In the genomic region with DNA sequence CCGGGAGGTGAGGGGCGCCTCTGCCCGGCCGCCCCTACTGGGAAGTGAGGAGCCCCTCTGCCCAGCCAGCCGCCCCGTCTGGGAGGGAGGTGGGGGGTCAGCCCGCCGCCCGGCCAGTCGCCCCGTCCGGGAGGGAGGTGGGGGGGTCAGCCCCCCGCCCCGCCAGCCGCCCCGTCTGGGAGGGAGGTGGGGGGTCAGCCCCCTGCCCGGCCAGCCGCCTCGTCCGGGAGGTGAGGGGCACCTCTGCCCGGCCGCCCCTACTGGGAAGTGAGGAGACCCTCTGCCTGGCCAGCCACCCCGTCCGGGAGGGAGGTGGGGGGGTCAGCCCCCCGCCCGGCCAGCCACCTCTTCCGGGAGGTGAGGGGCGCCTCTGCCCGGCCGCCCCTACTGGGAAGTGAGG, we compare ENCODE assay signal across 2 cellular contexts.
DNase-seq lines count a peak whose midpoint lies in the region; ATAC-seq and TF ChIP-seq lines count a peak whose summit lies in the region.
"Not testable (repeated sequence)": the region's sequence is repeated elsewhere in the genome, so short reads cannot be mapped to it uniquely, and the experiment has no call there.

No MANE protein-coding gene starts in this region.

- H3K4me3 Mint-ChIP-seq in glutamatergic neuron (ENCODE audit: unreplicated experiment) = not testable (repeated sequence)

- H3K27ac Mint-ChIP-seq in glutamatergic neuron (ENCODE audit: unreplicated experiment) = not testable (repeated sequence)

- H3K4me1 Mint-ChIP-seq in glutamatergic neuron (ENCODE audit: low read depth, unreplicated experiment) = not testable (repeated sequence)

- not testable (repeated sequence) for TF ChIP-seq CTCF in glutamatergic neuron (IDR thresholded peaks at IDR 0.05; ENCODE audit: partially characterized antibody, unreplicated experiment)

- not testable (repeated sequence) for H3K27ac ChIP-seq in right cardiac atrium (ENCODE audit: low read length)

- DNase-seq in glutamatergic neuron (peak; percentile 15), right cardiac atrium (peak in 2 of 3 donors; percentile 22 to 52)

- not testable (repeated sequence) for ATAC-seq in right cardiac atrium

- not testable (repeated sequence) for H3K4me1 ChIP-seq in right cardiac atrium (ENCODE audit: control insufficient read depth, insufficient read depth, low read length)

- intact Hi-C loops in right cardiac atrium (cut with DNase I) = not testable (repeated sequence)

- H3K9me3 ChIP-seq in right cardiac atrium (ENCODE audit: control insufficient read depth, low read length) = not testable (repeated sequence)

- peaks cover 20% of the 10 kb centered on the region for H3K36me3 Mint-ChIP-seq in glutamatergic neuron (ENCODE audit: unreplicated experiment)

- not testable (repeated sequence) for H3K4me3 ChIP-seq in right cardiac atrium (ENCODE audit: low read length)

- H3K9me3 Mint-ChIP-seq in glutamatergic neuron (ENCODE audit: unreplicated experiment) = not testable (repeated sequence)

- 98% methylated on average over 29 of the region's 30 CpGs for WGBS in right cardiac atrium

- H3K27me3 Mint-ChIP-seq in glutamatergic neuron (ENCODE audit: unreplicated experiment) = not testable (repeated sequence)

- H3K27me3 ChIP-seq in right cardiac atrium (ENCODE audit: control insufficient read depth, insufficient read depth) = not testable (repeated sequence)
